29 cellular contexts compared by ENCODE assay signal in genomic region chr5:142153674-142154448, GRCh38.
"Had no signal": no experiment of that assay in that cellular context is flagged by ENCODE, and none has a peak within 500 bp of the region (broad histone marks: within the 10 kb centered on the region; RNA-seq: fewer than 3 reads in every experiment).

No MANE protein-coding gene starts in this region.

- ATAC-seq: activated CD4-positive, alpha-beta T cell treated with anti-CD3 and anti-CD28 coated beads for 36 hours; activated CD4-positive, CD25-positive, alpha-beta regulatory T cell treated with anti-CD3 and anti-CD28 coated beads, Interleukin-2, amount 50 U/mL, for 24 hours; activated CD8-positive, alpha-beta T cell treated with anti-CD3 and anti-CD28 coated beads, Interleukin-2, amount 10 ng/mL, durations not matched to agents 7 days and 5 days; activated naive CD4-positive, alpha-beta T cell treated with anti-CD3 and anti-CD28 coated beads, Interleukin-2, amount 50 U/mL, for 72 hours; Right ventricle myocardium inferior had no signal

- H3K4me3 Mint-ChIP-seq: activated CD4-positive, alpha-beta T cell treated with anti-CD3 and anti-CD28 coated beads for 36 hours; activated CD4-positive, alpha-beta T cell treated with anti-CD3 and anti-CD28 coated beads, Interleukin-2, amount 10 ng/mL, durations not matched to agents 7 days and 5 days; activated CD8-positive, alpha-beta T cell treated with anti-CD3 and anti-CD28 coated beads, Interleukin-2, amount 10 ng/mL, durations not matched to agents 7 days and 5 days; activated T-cell treated with anti-CD3 and anti-CD28 coated beads, Interleukin-2, amount 50 U/mL, for 24 hours; central memory CD8-positive, alpha-beta T cell had no signal

- H3K9me3 ChIP-seq: colonic mucosa had no signal

- H3K27ac ChIP-seq: cardiac muscle cell, colonic mucosa, PC-9, RWPE1 had no signal

- H2AFZ ChIP-seq: PC-9 had no signal

- H3K36me3 Mint-ChIP-seq: activated naive CD4-positive, alpha-beta T cell treated with anti-CD3 and anti-CD28 coated beads, Interleukin-2, amount 50 U/mL, for 72 hours had no signal

- DNase-seq: activated CD4-positive, alpha-beta T cell treated with anti-CD3 and anti-CD28 coated beads for 36 hours; activated CD4-positive, alpha-beta T cell treated with anti-CD3 and anti-CD28 coated beads, Interleukin-2, amount 10 ng/mL, durations not matched to agents 7 days and 5 days; activated CD4-positive, alpha-beta T cell treated with anti-CD3 and anti-CD28 coated beads, Interleukin-2, amount 50 U/mL, for 48 hours; activated CD8-positive, alpha-beta T cell treated with anti-CD3 and anti-CD28 coated beads, Interleukin-2, amount 10 ng/mL, durations not matched to agents 7 days and 5 days; activated gamma-delta T cell; activated naive CD4-positive, alpha-beta T cell treated with Interleukin-2 at 50 U/mL for 16 hours; activated T-cell treated with anti-CD3 and anti-CD28 coated beads, Interleukin-2, amount 50 U/mL, for 24 hours; amniotic stem cell; aorta; colonic mucosa; NCI-H1105 treated with DMSO at 0.1 percent for 48 hours; NCI-H1436; NCI-H1694; NCI-H1930; NCI-H2081 treated with DMSO at 0.1 percent for 48 hours; NCI-H510A; NCI-H526; NCI-H748 treated with DMSO at 0.1 percent for 48 hours; NK-92 treated with Interleukin-12 subunit alpha and Interleukin-12 subunit beta, amount 100 ng/mL, for 24 hours; PC-9; SIG-M5; T1000 had no signal

- H3K9me3 Mint-ChIP-seq: activated CD4-positive, alpha-beta T cell treated with anti-CD3 and anti-CD28 coated beads, Interleukin-2, amount 10 ng/mL, durations not matched to agents 7 days and 5 days; activated naive CD4-positive, alpha-beta T cell treated with anti-CD3 and anti-CD28 coated beads, Interleukin-2, amount 50 U/mL, for 72 hours; activated T-cell treated with anti-CD3 and anti-CD28 coated beads, Interleukin-2, amount 50 U/mL, for 24 hours; activated T-helper 2 cell treated with anti-CD3 and anti-CD28 coated beads, Interferon-gamma antibody, Interleukin-2, Interleukin-4, amounts not matched to agents 10 μg/mL and 5 μg/mL and 100 μg/mL, durations not matched to agents 14 hours and 24 hours and 36 hours; central memory CD8-positive, alpha-beta T cell had no signal

- H3K27ac Mint-ChIP-seq: activated CD4-positive, alpha-beta T cell treated with anti-CD3 and anti-CD28 coated beads, Interleukin-2, amount 10 ng/mL, durations not matched to agents 7 days and 5 days; activated CD8-positive, alpha-beta T cell treated with anti-CD3 and anti-CD28 coated beads, Interleukin-2, amount 10 ng/mL, durations not matched to agents 7 days and 5 days; activated T-cell treated with anti-CD3 and anti-CD28 coated beads, Interleukin-2, amount 50 U/mL, for 24 hours; activated T-helper 2 cell treated with anti-CD3 and anti-CD28 coated beads, Interferon-gamma antibody, Interleukin-2, Interleukin-4, amounts not matched to agents 10 μg/mL and 5 μg/mL and 100 μg/mL, durations not matched to agents 14 hours and 24 hours and 36 hours had no signal

- H3K4me2 ChIP-seq: PC-9 had no signal

- H3K27me3 Mint-ChIP-seq: activated CD4-positive, alpha-beta T cell treated with anti-CD3 and anti-CD28 coated beads for 36 hours; activated CD4-positive, alpha-beta T cell treated with anti-CD3 and anti-CD28 coated beads, Interleukin-2, amount 10 ng/mL, durations not matched to agents 7 days and 5 days; activated T-cell treated with anti-CD3 and anti-CD28 coated beads, Interleukin-2, amount 50 U/mL, for 24 hours; central memory CD8-positive, alpha-beta T cell had no signal

- H3K36me3 ChIP-seq: cardiac muscle cell, colonic mucosa had no signal

- H3K4me3 ChIP-seq: cardiac muscle cell, colonic mucosa, PC-9 had no signal

- H3K27me3 ChIP-seq: cardiac muscle cell, colonic mucosa had no signal

- H3K4me1 ChIP-seq: colonic mucosa had no signal

- H3K4me1 Mint-ChIP-seq: central memory CD8-positive, alpha-beta T cell had no signal
